8 cellular contexts compared by ENCODE assay signal in genomic region chr22:28112548-28113043, GRCh38.
DNase-seq lines count a peak whose midpoint lies in the region; ATAC-seq and TF ChIP-seq lines count a peak whose summit lies in the region.

No MANE protein-coding gene starts in this region.

- no peaks in the 10 kb centered on the region for H3K4me1 Mint-ChIP-seq in activated CD8-positive, alpha-beta T cell treated with anti-CD3 and anti-CD28 coated beads for 36 hours (ENCODE audit: low read depth)

- no peak overlapping the region for H3K4me3 Mint-ChIP-seq in activated CD8-positive, alpha-beta T cell treated with anti-CD3 and anti-CD28 coated beads for 36 hours

- H3K27me3 ChIP-seq in HUES64 (ENCODE audit: insufficient read depth, low read length) (no peaks in the 10 kb centered on the region), adipocyte (replicated peaks; ENCODE audit: control insufficient read depth, insufficient read depth, low read length) (no peaks in the 10 kb centered on the region), transverse colon (no peaks in the 10 kb centered on the region)

- H3K36me3 Mint-ChIP-seq in activated CD8-positive, alpha-beta T cell treated with anti-CD3 and anti-CD28 coated beads for 36 hours (ENCODE audit: low read depth) = no peaks in the 10 kb centered on the region

- no peaks in the 10 kb centered on the region for H3K9me3 ChIP-seq in HUES64 (ENCODE audit: insufficient read depth, low read depth, low read length)
- H3K9me3 ChIP-seq in adipocyte (ENCODE audit: control insufficient read depth, low read length) = no peaks in the 10 kb centered on the region
- no peaks in the 10 kb centered on the region for H3K9me3 ChIP-seq in transverse colon

- H3K9me3 Mint-ChIP-seq in activated CD8-positive, alpha-beta T cell treated with anti-CD3 and anti-CD28 coated beads for 36 hours = no peaks in the 10 kb centered on the region

- no peaks in the 10 kb centered on the region for H3K27me3 Mint-ChIP-seq in activated CD8-positive, alpha-beta T cell treated with anti-CD3 and anti-CD28 coated beads for 36 hours

- POLR2A ChIA-PET in activated CD8-positive, alpha-beta T cell treated with anti-CD3 and anti-CD28 coated beads for 36 hours (lab: Charles Lee) = no interaction called here

- no peak overlapping the region for H3K4me3 ChIP-seq in AG10803 (ENCODE audit: low read length)
- no peak overlapping the region for H3K4me3 ChIP-seq in HUES64 (ENCODE audit: low read length)
- peak overlapping the region; percentile 46 for H3K4me3 ChIP-seq in adipocyte (ENCODE audit: low read length)
- H3K4me3 ChIP-seq in transverse colon = no peak overlapping the region

- H3K27ac ChIP-seq in HUES64 (ENCODE audit: low read depth, low read length) (peak overlapping the region; percentile 25; the same call in 1 of the 2 replicates), transverse colon (no peak overlapping the region)

- no peak overlapping the region for H3K9ac ChIP-seq in HUES64 (ENCODE audit: low read depth, low read length)
- H3K9ac ChIP-seq in adipocyte (ENCODE audit: low read length) = peak overlapping the region; percentile 53

- 27% methylated on average over 9 of the region's 9 CpGs for WGBS in HUES64
- 55% methylated on average over 9 of the region's 9 CpGs; no CpG with 5 or more reads in 1 of the 2 donors for WGBS in transverse colon (ENCODE audit: low coverage in 1 of 2), 2 donors

- DNase-seq in AG10803 (ENCODE audit: low read depth) (peak; percentile 75), adipocyte (ENCODE audit: low read depth) (peak; percentile 39), iPS-NIHi7 (ENCODE audit: extremely low spot score) (peak; percentile 29), transverse colon (no peak), inferior parietal cortex (ENCODE audit: extremely low spot score) (no peak), NOMO-1 (lab: John Stamatoyannopoulos, UW; ENCODE audit: unreplicated experiment in 2 of 2) (no peak)
- DNase-seq in activated CD8-positive, alpha-beta T cell treated with anti-CD3 and anti-CD28 coated beads for 36 hours = no peak

- H3K27ac Mint-ChIP-seq in activated CD8-positive, alpha-beta T cell treated with anti-CD3 and anti-CD28 coated beads for 36 hours = no peak overlapping the region

- no peak for TF ChIP-seq POLR2A in transverse colon (IDR thresholded peaks at IDR 0.05)

- intact Hi-C loops in transverse colon (cut with DNase I; ENCODE audit: low total_unique reads) = no loop called here
- intact Hi-C loops in activated CD8-positive, alpha-beta T cell treated with anti-CD3 and anti-CD28 coated beads for 36 hours (cut with micrococcal nuclease) = no loop called here

- H3K4me1 ChIP-seq in HUES64 (ENCODE audit: insufficient read depth, low read length) (peaks cover 44% of the 10 kb centered on the region), adipocyte (ENCODE audit: control insufficient read depth, insufficient read depth, low read length) (peaks cover 46% of the 10 kb centered on the region), transverse colon (peaks cover 0 to 3% (median 2%) of the 10 kb centered on the region in 4 donors)

- TF ChIP-seq CTCF in AG10803 (conservative IDR thresholded peaks at IDR 0.05; ENCODE audit: low read length) (peak; percentile 58), transverse colon (IDR thresholded peaks at IDR 0.05) (peak; percentile 32 to 49 (median 37))
- no peak for TF ChIP-seq CTCF in activated CD8-positive, alpha-beta T cell treated with anti-CD3 and anti-CD28 coated beads for 36 hours (IDR thresholded peaks at IDR 0.05)

- in situ Hi-C loops in transverse colon (cut with MboI; ENCODE audit: low pct_ligation_motif_present in 1 of 4, low pct_unique_long_range_greater_than_20kb in 1 of 4, low sequenced_read_pairs in 3 of 4) = no loop called here

- ATAC-seq in activated CD8-positive, alpha-beta T cell treated with anti-CD3 and anti-CD28 coated beads for 36 hours = no peak

- TF ChIP-seq EP300 in transverse colon (IDR thresholded peaks at IDR 0.05; ENCODE audit: low read depth) = no peak

- H3K36me3 ChIP-seq in HUES64 (ENCODE audit: insufficient read depth, low read length) (no peaks in the 10 kb centered on the region), adipocyte (ENCODE audit: control insufficient read depth, insufficient read depth, low read length, severe bottlenecking) (peaks cover under 1% of the 10 kb centered on the region), transverse colon (no peaks in the 10 kb centered on the region)

- CTCF ChIA-PET in activated CD8-positive, alpha-beta T cell treated with anti-CD3 and anti-CD28 coated beads for 36 hours (lab: Charles Lee) = interaction anchor here (0.9 to 1.5 kb wide), 2 partner anchors 10 to 60 kb away, joined by 3 to 4 read pairs; no protein-coding TSS in a partner anchor

Comparison
In these comparisons a context has a peak if more than half of its experiments do, and no peak if none do; other contexts are left out.
1. DNase-seq: peak in AG10803 (single experiment), adipocyte (single experiment) and iPS-NIHi7 (single experiment); none in transverse colon (single experiment), inferior parietal cortex (single experiment), activated CD8-positive, alpha-beta T cell treated with anti-CD3 and anti-CD28 coated beads for 36 hours (single experiment) and NOMO-1 (0 of 2).